Comparison of ENCODE assay signal across 1 cellular context in the genomic region with DNA sequence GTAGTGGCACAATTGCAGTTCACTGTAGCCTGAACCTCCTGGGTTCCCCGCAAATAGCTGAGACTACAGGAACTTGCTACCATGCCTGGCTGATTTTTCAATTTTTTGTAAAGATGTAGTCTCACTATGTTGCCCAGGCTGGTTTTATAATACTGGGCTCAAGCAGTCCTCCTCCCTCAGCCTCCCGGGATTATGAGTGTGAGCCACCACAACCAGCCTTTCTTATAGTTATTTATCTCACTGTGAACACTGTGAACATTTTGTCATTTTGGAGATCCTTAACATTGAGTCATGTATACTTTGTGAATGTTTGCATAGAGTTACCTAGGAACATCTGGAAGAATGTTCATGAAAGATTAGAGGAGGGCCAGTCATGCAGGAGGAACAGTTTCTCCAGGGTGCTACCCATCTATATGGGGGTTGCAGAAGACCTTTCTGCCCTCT.
A peak's percentile ranks its signal among the peaks of the same experiment; 100 is the strongest.
TF ChIP-seq lines count a peak whose summit lies in the region.

No MANE protein-coding gene starts in this region.

TF ChIP-seq in K562, 482 proteins besides CTCF, POLR2A, EP300 and RAD21 (continued from another document and continues in another):
- TF ChIP-seq, protein P1, sequence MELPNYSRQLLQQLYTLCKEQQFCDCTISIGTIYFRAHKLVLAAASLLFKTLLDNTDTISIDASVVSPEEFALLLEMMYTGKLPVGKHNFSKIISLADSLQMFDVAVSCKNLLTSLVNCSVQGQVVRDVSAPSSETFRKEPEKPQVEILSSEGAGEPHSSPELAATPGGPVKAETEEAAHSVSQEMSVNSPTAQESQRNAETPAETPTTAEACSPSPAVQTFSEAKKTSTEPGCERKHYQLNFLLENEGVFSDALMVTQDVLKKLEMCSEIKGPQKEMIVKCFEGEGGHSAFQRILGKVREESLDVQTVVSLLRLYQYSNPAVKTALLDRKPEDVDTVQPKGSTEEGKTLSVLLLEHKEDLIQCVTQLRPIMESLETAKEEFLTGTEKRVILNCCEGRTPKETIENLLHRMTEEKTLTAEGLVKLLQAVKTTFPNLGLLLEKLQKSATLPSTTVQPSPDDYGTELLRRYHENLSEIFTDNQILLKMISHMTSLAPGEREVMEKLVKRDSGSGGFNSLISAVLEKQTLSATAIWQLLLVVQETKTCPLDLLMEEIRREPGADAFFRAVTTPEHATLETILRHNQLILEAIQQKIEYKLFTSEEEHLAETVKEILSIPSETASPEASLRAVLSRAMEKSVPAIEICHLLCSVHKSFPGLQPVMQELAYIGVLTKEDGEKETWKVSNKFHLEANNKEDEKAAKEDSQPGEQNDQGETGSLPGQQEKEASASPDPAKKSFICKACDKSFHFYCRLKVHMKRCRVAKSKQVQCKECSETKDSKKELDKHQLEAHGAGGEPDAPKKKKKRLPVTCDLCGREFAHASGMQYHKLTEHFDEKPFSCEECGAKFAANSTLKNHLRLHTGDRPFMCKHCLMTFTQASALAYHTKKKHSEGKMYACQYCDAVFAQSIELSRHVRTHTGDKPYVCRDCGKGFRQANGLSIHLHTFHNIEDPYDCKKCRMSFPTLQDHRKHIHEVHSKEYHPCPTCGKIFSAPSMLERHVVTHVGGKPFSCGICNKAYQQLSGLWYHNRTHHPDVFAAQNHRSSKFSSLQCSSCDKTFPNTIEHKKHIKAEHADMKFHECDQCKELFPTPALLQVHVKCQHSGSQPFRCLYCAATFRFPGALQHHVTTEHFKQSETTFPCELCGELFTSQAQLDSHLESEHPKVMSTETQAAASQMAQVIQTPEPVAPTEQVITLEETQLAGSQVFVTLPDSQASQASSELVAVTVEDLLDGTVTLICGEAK (IDR thresholded peaks at IDR 0.05) = no peak
- TF ChIP-seq, protein P1 (CRISPR knock-in tag; IDR thresholded peaks at IDR 0.05) = no peak
- TF ChIP-seq TAF9B (IDR thresholded peaks at IDR 0.05; ENCODE audit: partially characterized antibody) (no peak), NCOA1 (IDR thresholded peaks at IDR 0.05; ENCODE audit: low read depth) (peak; percentile 71; the same call in 1 of the 2 replicates), FOS (IDR thresholded peaks at IDR 0.05; ENCODE audit: extremely low read depth, insufficient read length) (peak; percentile 6), BACH1 (tag; IDR thresholded peaks at IDR 0.05) (no peak), EHMT2 (IDR thresholded peaks at IDR 0.05) (no peak), CBX2 (IDR thresholded peaks at IDR 0.05; ENCODE audit: insufficient read depth, low read length, poor library complexity, severe bottlenecking) (no peak), BCL6 (CRISPR knock-in tag; IDR thresholded peaks at IDR 0.05) (no peak), C11orf30 (IDR thresholded peaks at IDR 0.05; ENCODE audit: low read depth) (no peak), TAF7 (tag; IDR thresholded peaks at IDR 0.05) (no peak), ZNF197 (CRISPR knock-in tag; IDR thresholded peaks at IDR 0.05; ENCODE audit: low read depth) (no peak), DMBX1 (CRISPR knock-in tag; IDR thresholded peaks at IDR 0.05; ENCODE audit: borderline replicate concordance) (0 out of 2 replicates have a peak, but pooled peaks have one; percentile 12), MXI1 (IDR thresholded peaks at IDR 0.05; ENCODE audit: low read depth, low read length) (no peak), MED1 (CRISPR knock-in tag; IDR thresholded peaks at IDR 0.05; ENCODE audit: borderline replicate concordance) (no peak), CREM (IDR thresholded peaks at IDR 0.05; ENCODE audit: low read depth) (peak; percentile 55), CBFA2T3 (IDR thresholded peaks at IDR 0.05) (peak; percentile 97), RBM15 (IDR thresholded peaks at IDR 0.05; ENCODE audit: insufficient read depth, low read length) (no peak), TCF7 (IDR thresholded peaks at IDR 0.05; ENCODE audit: borderline replicate concordance) (no peak), NFATC3 (IDR thresholded peaks at IDR 0.05) (no peak), NEUROD1 (IDR thresholded peaks at IDR 0.05; ENCODE audit: borderline replicate concordance, low read depth, low read length, partially characterized antibody) (no peak), HNRNPL (IDR thresholded peaks at IDR 0.05; ENCODE audit: low read depth, low read length) (no peak), NCOA4 (IDR thresholded peaks at IDR 0.05; ENCODE audit: partially characterized antibody) (no peak), HDAC6 (IDR thresholded peaks at IDR 0.05; ENCODE audit: low read depth, low read length) (no peak), ERF (CRISPR knock-in tag; IDR thresholded peaks at IDR 0.05) (no peak), ZNF699 (CRISPR knock-in tag; IDR thresholded peaks at IDR 0.05; ENCODE audit: insufficient replicate concordance) (no peak), GTF2E2 (tag; IDR thresholded peaks at IDR 0.05) (no peak), SAFB (IDR thresholded peaks at IDR 0.05; ENCODE audit: borderline replicate concordance, low read depth, low read length) (no peak), FOXK2 (conservative IDR thresholded peaks at IDR 0.05 in 1 of 2, IDR thresholded peaks at IDR 0.05 in 1 of 2; ENCODE audit: low read depth in 2 of 2) (peak; percentile 68 to 70)
- TF ChIP-seq, protein P2, sequence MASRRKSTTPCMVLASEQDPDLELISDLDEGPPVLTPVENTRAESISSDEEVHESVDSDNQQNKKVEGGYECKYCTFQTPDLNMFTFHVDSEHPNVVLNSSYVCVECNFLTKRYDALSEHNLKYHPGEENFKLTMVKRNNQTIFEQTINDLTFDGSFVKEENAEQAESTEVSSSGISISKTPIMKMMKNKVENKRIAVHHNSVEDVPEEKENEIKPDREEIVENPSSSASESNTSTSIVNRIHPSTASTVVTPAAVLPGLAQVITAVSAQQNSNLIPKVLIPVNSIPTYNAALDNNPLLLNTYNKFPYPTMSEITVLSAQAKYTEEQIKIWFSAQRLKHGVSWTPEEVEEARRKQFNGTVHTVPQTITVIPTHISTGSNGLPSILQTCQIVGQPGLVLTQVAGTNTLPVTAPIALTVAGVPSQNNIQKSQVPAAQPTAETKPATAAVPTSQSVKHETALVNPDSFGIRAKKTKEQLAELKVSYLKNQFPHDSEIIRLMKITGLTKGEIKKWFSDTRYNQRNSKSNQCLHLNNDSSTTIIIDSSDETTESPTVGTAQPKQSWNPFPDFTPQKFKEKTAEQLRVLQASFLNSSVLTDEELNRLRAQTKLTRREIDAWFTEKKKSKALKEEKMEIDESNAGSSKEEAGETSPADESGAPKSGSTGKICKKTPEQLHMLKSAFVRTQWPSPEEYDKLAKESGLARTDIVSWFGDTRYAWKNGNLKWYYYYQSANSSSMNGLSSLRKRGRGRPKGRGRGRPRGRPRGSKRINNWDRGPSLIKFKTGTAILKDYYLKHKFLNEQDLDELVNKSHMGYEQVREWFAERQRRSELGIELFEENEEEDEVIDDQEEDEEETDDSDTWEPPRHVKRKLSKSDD (conservative IDR thresholded peaks at IDR 0.05; ENCODE audit: low read length) = no peak
- TF ChIP-seq, protein P3, sequence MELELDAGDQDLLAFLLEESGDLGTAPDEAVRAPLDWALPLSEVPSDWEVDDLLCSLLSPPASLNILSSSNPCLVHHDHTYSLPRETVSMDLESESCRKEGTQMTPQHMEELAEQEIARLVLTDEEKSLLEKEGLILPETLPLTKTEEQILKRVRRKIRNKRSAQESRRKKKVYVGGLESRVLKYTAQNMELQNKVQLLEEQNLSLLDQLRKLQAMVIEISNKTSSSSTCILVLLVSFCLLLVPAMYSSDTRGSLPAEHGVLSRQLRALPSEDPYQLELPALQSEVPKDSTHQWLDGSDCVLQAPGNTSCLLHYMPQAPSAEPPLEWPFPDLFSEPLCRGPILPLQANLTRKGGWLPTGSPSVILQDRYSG (tag; conservative IDR thresholded peaks at IDR 0.05; ENCODE audit: low read depth) = no peak
- TF ChIP-seq, protein P4, sequence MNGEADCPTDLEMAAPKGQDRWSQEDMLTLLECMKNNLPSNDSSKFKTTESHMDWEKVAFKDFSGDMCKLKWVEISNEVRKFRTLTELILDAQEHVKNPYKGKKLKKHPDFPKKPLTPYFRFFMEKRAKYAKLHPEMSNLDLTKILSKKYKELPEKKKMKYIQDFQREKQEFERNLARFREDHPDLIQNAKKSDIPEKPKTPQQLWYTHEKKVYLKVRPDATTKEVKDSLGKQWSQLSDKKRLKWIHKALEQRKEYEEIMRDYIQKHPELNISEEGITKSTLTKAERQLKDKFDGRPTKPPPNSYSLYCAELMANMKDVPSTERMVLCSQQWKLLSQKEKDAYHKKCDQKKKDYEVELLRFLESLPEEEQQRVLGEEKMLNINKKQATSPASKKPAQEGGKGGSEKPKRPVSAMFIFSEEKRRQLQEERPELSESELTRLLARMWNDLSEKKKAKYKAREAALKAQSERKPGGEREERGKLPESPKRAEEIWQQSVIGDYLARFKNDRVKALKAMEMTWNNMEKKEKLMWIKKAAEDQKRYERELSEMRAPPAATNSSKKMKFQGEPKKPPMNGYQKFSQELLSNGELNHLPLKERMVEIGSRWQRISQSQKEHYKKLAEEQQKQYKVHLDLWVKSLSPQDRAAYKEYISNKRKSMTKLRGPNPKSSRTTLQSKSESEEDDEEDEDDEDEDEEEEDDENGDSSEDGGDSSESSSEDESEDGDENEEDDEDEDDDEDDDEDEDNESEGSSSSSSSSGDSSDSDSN (IDR thresholded peaks at IDR 0.05; ENCODE audit: borderline replicate concordance in 1 of 2, low read depth in 2 of 2, low read length in 2 of 2) = no peak
- TF ChIP-seq, protein P5, sequence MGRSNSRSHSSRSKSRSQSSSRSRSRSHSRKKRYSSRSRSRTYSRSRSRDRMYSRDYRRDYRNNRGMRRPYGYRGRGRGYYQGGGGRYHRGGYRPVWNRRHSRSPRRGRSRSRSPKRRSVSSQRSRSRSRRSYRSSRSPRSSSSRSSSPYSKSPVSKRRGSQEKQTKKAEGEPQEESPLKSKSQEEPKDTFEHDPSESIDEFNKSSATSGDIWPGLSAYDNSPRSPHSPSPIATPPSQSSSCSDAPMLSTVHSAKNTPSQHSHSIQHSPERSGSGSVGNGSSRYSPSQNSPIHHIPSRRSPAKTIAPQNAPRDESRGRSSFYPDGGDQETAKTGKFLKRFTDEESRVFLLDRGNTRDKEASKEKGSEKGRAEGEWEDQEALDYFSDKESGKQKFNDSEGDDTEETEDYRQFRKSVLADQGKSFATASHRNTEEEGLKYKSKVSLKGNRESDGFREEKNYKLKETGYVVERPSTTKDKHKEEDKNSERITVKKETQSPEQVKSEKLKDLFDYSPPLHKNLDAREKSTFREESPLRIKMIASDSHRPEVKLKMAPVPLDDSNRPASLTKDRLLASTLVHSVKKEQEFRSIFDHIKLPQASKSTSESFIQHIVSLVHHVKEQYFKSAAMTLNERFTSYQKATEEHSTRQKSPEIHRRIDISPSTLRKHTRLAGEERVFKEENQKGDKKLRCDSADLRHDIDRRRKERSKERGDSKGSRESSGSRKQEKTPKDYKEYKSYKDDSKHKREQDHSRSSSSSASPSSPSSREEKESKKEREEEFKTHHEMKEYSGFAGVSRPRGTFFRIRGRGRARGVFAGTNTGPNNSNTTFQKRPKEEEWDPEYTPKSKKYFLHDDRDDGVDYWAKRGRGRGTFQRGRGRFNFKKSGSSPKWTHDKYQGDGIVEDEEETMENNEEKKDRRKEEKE (IDR thresholded peaks at IDR 0.05; ENCODE audit: borderline replicate concordance in 1 of 2, control insufficient read depth in 1 of 2, low read depth in 2 of 2, low read length in 1 of 2) = no peak
- TF ChIP-seq, protein P6, sequence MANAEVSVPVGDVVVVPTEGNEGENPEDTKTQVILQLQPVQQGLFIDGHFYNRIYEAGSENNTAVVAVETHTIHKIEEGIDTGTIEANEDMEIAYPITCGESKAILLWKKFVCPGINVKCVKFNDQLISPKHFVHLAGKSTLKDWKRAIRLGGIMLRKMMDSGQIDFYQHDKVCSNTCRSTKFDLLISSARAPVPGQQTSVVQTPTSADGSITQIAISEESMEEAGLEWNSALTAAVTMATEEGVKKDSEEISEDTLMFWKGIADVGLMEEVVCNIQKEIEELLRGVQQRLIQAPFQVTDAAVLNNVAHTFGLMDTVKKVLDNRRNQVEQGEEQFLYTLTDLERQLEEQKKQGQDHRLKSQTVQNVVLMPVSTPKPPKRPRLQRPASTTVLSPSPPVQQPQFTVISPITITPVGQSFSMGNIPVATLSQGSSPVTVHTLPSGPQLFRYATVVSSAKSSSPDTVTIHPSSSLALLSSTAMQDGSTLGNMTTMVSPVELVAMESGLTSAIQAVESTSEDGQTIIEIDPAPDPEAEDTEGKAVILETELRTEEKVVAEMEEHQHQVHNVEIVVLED (CRISPR knock-in tag; IDR thresholded peaks at IDR 0.05) = no peak
- TF ChIP-seq, protein P7, sequence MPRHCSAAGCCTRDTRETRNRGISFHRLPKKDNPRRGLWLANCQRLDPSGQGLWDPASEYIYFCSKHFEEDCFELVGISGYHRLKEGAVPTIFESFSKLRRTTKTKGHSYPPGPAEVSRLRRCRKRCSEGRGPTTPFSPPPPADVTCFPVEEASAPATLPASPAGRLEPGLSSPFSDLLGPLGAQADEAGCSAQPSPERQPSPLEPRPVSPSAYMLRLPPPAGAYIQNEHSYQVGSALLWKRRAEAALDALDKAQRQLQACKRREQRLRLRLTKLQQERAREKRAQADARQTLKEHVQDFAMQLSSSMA (CRISPR knock-in tag; IDR thresholded peaks at IDR 0.05) = no peak
- TF ChIP-seq, protein P8, sequence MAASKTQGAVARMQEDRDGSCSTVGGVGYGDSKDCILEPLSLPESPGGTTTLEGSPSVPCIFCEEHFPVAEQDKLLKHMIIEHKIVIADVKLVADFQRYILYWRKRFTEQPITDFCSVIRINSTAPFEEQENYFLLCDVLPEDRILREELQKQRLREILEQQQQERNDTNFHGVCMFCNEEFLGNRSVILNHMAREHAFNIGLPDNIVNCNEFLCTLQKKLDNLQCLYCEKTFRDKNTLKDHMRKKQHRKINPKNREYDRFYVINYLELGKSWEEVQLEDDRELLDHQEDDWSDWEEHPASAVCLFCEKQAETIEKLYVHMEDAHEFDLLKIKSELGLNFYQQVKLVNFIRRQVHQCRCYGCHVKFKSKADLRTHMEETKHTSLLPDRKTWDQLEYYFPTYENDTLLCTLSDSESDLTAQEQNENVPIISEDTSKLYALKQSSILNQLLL (CRISPR knock-in tag; IDR thresholded peaks at IDR 0.05; ENCODE audit: borderline replicate concordance) = no peak
